In the genomic region with DNA sequence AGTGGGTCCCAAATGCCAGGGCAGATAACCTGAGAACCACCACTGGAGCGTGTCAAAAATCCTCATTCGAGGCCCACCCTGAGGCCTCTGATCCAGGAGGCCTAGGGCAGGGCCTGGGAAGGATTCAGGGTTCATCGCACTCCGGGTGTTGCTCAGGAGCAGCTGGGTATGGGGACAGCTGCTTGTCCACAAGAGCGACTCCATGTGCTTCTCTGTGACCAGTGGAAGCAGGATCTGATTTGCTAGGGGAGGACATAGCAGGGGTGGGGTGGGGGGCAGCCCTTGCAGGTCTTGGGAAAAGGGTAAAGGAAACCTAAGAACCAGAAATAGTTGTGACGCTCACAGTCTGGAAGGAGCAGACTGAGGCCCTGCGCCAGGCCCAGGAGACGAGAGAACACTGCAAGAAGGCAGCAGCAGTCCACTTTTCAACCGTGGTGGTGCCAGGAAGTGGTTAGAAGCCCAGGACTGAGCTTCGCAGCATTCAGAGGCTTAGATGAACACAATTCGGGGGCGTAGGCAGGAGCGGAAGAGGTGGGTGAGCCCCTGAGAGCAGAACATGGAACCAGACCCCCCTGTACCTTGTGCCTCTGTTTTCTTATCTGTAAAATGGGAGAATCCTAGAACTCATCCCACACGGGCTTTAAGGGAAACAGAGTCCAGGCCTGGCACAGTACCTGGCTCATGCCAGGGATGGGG, we compare ENCODE assay signal across 11 cellular contexts. TPM values are rescaled to one million over a fixed set of nuclear protein-coding genes. Genes with fewer than 3 reads are reported as not detected.
A peak's percentile ranks its signal among the peaks of the same experiment; 100 is the strongest.
DNase-seq lines count a peak whose midpoint lies in the region; FAIRE-seq and TF ChIP-seq lines count a peak whose summit lies in the region.
"Had no signal": no experiment of that assay in that cellular context is flagged by ENCODE, and none has a peak within 500 bp of the region (broad histone marks: within the 10 kb centered on the region; RNA-seq: fewer than 3 reads in every experiment).

No MANE protein-coding gene starts in this region.

- no peaks in the 10 kb centered on the region for H3K36me3 Mint-ChIP-seq in activated CD4-positive, alpha-beta memory T cell treated with anti-CD3 and anti-CD28 coated beads for 36 hours

- no peaks in the 10 kb centered on the region; a peak in 1 of 8 replicates for H3K36me3 ChIP-seq in H1 (ENCODE audit: control insufficient read depth in 2 of 4, insufficient read depth in 4 of 4, low read length in 3 of 4)

- 86% methylated on average over 14 of the region's 14 CpGs; no CpG with 5 or more reads in 1 of the 2 experiments for WGBS in H1 (ENCODE audit: extremely low coverage in 1 of 2, insufficient coverage in 1 of 2, insufficient read length in 1 of 2, insufficient replicate concordance in 2 of 2, low coverage in 1 of 2, low lambda C conversion rate in 2 of 2, missing lambda C conversion rate in 1 of 2), 2 experiments

- no peak overlapping the region for H3K56ac ChIP-seq in H1 (replicated peaks; ENCODE audit: insufficient read length, low read depth, low read length)

- no peak overlapping the region for H3K14ac ChIP-seq in H1 (ENCODE audit: insufficient read length)

- H2AFZ ChIP-seq in H1 (ENCODE audit: low read length) = no peak overlapping the region

- peaks cover 0 to 5% of the 10 kb centered on the region in 2 experiments; a peak in 2 of 4 replicates for H3K9me3 ChIP-seq in H1 (ENCODE audit: insufficient read depth in 2 of 2, low read depth in 1 of 2, low read length in 1 of 2)

- H3K27me3 Mint-ChIP-seq in activated CD4-positive, alpha-beta memory T cell treated with anti-CD3 and anti-CD28 coated beads for 36 hours = no peaks in the 10 kb centered on the region

- H4K20me1 ChIP-seq in H1 (replicated peaks in 1 of 2; ENCODE audit: control insufficient read depth in 1 of 2, insufficient read depth in 2 of 2, low read length in 2 of 2) = peaks cover 22 to 24% of the 10 kb centered on the region in 2 experiments

- no peak overlapping the region for H3K4me2 ChIP-seq in H1 (ENCODE audit: insufficient read depth in 1 of 2, low read depth in 2 of 2, low read length in 2 of 2)

- CTCF ChIA-PET in activated CD4-positive, alpha-beta memory T cell treated with anti-CD3 and anti-CD28 coated beads for 36 hours (lab: Charles Lee) = interaction anchor here (1.2 to 1.6 kb wide), 3 partner anchors 31 to 240 kb away, joined by 3 to 4 read pairs (median 4); no protein-coding TSS in a partner anchor
- CTCF ChIA-PET in H1 (lab: Charles Lee; ENCODE audit: partially characterized antibody) = interaction anchor here (0.6 to 1.7 kb wide), 3 partner anchors 12 to 1098 kb away, joined by 3 to 8 read pairs (median 3); no protein-coding TSS in a partner anchor

- H3K27ac Mint-ChIP-seq in activated CD4-positive, alpha-beta memory T cell treated with anti-CD3 and anti-CD28 coated beads for 36 hours = no peak overlapping the region

- H2BK5ac ChIP-seq in H1 (ENCODE audit: low read depth, low read length) = 0 out of 2 replicates have a peak overlapping the region, but pooled peaks have one; percentile 57

- peaks cover 0 to 14% (median 10%) of the 10 kb centered on the region in 4 experiments; a peak in 6 of 7 replicates for H3K4me1 ChIP-seq in H1 (replicated peaks in 1 of 4; ENCODE audit: control insufficient read depth in 3 of 4, insufficient read depth in 4 of 4, low read length in 3 of 4)

- H3K4ac ChIP-seq in H1 (replicated peaks; ENCODE audit: insufficient read length, low read depth, low read length) = no peak overlapping the region

- no peak overlapping the region for H2AK5ac ChIP-seq in H1 (ENCODE audit: low read depth, low read length)

- no peaks in the 10 kb centered on the region for H3K23me2 ChIP-seq in H1 (ENCODE audit: low read depth, low read length)

- no peak overlapping the region for H3K4me3 ChIP-seq in H1 (ENCODE audit: extremely low read depth in 1 of 4, insufficient read depth in 2 of 4, low read depth in 3 of 4, low read length in 4 of 4)

- peaks cover 3% of the 10 kb centered on the region for H3K9me3 Mint-ChIP-seq in activated CD4-positive, alpha-beta memory T cell treated with anti-CD3 and anti-CD28 coated beads for 36 hours

- H3K79me2 ChIP-seq in H1 (ENCODE audit: control insufficient read depth in 1 of 2, insufficient read depth in 2 of 2, low read length in 2 of 2) = peaks cover 0 to 93% of the 10 kb centered on the region in 2 experiments; a peak in 3 of 4 replicates

- no peak for FAIRE-seq in H1 (lab: Jason Lieb, UNC)
- FAIRE-seq: TTC549 had no signal

- no peak for TF ChIP-seq CTCF in H1 (IDR thresholded peaks at IDR 0.05; ENCODE audit: control extremely low read depth in 1 of 3, insufficient read depth in 1 of 3, low read depth in 1 of 3, low read length in 3 of 3)
- TF ChIP-seq CTCF in GM13976 (IDR thresholded peaks at IDR 0.05; ENCODE audit: borderline replicate concordance, control extremely low read depth, extremely low read depth, insufficient read depth, missing control alignments) = no peak

- no peak overlapping the region for H2BK120ac ChIP-seq in H1 (replicated peaks; ENCODE audit: low read depth, low read length)

- intact Hi-C loops in activated CD4-positive, alpha-beta memory T cell treated with anti-CD3 and anti-CD28 coated beads for 36 hours (cut with micrococcal nuclease) = no loop called here

- no peaks in the 10 kb centered on the region for H3K27me3 ChIP-seq in H1 (replicated peaks in 1 of 4; ENCODE audit: control insufficient read depth in 3 of 4, extremely low read depth in 1 of 4, insufficient read depth in 3 of 4, low read length in 3 of 4)

- TF ChIP-seq EP300 in H1 (IDR thresholded peaks at IDR 0.05; ENCODE audit: borderline replicate concordance in 1 of 2, low read depth in 2 of 2, low read length in 2 of 2) = no peak

- no peak overlapping the region for H3K9ac ChIP-seq in H1 (replicated peaks in 1 of 4; ENCODE audit: extremely low read depth in 1 of 4, low read depth in 3 of 4, low read length in 3 of 4)

- H3K18ac ChIP-seq in H1 (ENCODE audit: extremely low read depth, low read length) = no peak overlapping the region

- peak; percentile 64 for DNase-seq in NK-92 treated with Interleukin-12 subunit alpha and Interleukin-12 subunit beta, amount 100 ng/mL, for 24 hours (lab: John Stamatoyannopoulos, UW)
- DNase-seq in NK-92 (lab: John Stamatoyannopoulos, UW; ENCODE audit: unreplicated experiment) (no peak), H1 (ENCODE audit: low read depth in 1 of 2, low spot score in 2 of 2) (no peak), NCI-H128 (lab: John Stamatoyannopoulos, UW; ENCODE audit: unreplicated experiment) (no peak), NCI-H2171 (lab: John Stamatoyannopoulos, UW) (no peak), GM13976 (ENCODE audit: low spot score) (no peak)
- DNase-seq in activated CD4-positive, alpha-beta memory T cell treated with anti-CD3 and anti-CD28 coated beads for 36 hours = peak; percentile 45
- DNase-seq in stimulated activated CD8-positive, alpha-beta memory T cell treated with anti-CD3 and anti-CD28 coated beads, Interleukin-4, amount 100 ng/mL, for 48 hours = peak; percentile 74
- DNase-seq: 8988T, NCI-H446 treated with DMSO at 0.1 percent for 48 hours had no signal

- no peak for TF ChIP-seq RAD21 in H1 (IDR thresholded peaks at IDR 0.05 in 1 of 2, conservative IDR thresholded peaks at IDR 0.05 in 1 of 2; ENCODE audit: low read depth in 2 of 2, low read length in 2 of 2)

- no peak overlapping the region for H2BK20ac ChIP-seq in H1 (ENCODE audit: low read length)

- no peak overlapping the region for H2BK12ac ChIP-seq in H1 (ENCODE audit: low read depth, low read length)

- POLR2A ChIA-PET in activated CD4-positive, alpha-beta memory T cell treated with anti-CD3 and anti-CD28 coated beads for 36 hours (lab: Charles Lee) = no interaction called here
- POLR2A ChIA-PET in H1 (lab: Charles Lee; ENCODE audit: partially characterized antibody) = interaction anchor here (0.6 kb wide), 1 partner anchor 337 kb away, joined by 3 read pairs; no protein-coding TSS in a partner anchor

- in situ Hi-C loops in GM13976 (cut with MboI; ENCODE audit: low sequenced_read_pairs, unreplicated experiment) = no loop called here

- no peak overlapping the region for H4K91ac ChIP-seq in H1 (replicated peaks; ENCODE audit: insufficient read length, low read length)

- H4K8ac ChIP-seq in H1 (ENCODE audit: extremely low read depth, insufficient read depth, low read length) = no peak overlapping the region

- peaks cover 24% of the 10 kb centered on the region for H3K4me1 Mint-ChIP-seq in activated CD4-positive, alpha-beta memory T cell treated with anti-CD3 and anti-CD28 coated beads for 36 hours (ENCODE audit: low read depth)

- TF ChIP-seq POLR2A in H1 (IDR thresholded peaks at IDR 0.05; ENCODE audit: control extremely low read depth in 1 of 2, low read depth in 2 of 2, low read length in 2 of 2) = no peak

- no peak overlapping the region for H3K23ac ChIP-seq in H1 (ENCODE audit: insufficient read length)

- H3K4me3 Mint-ChIP-seq in activated CD4-positive, alpha-beta memory T cell treated with anti-CD3 and anti-CD28 coated beads for 36 hours = no peak overlapping the region

- H3K79me1 ChIP-seq in H1 (ENCODE audit: low read depth, low read length) = peaks cover 32% of the 10 kb centered on the region

- no peak overlapping the region for H4K5ac ChIP-seq in H1 (ENCODE audit: insufficient read length, low read depth, low read length)

- no peak overlapping the region for H2BK15ac ChIP-seq in H1 (ENCODE audit: low read length)

- no peak overlapping the region for H3K27ac ChIP-seq in H1 (ENCODE audit: low read depth, low read length)

TF ChIP-seq in H1, 55 proteins besides CTCF, POLR2A, EP300 and RAD21 (continues in another document):
- TF ChIP-seq CBX5 (IDR thresholded peaks at IDR 0.05; ENCODE audit: low read depth, low read length) = no peak

RNA-seq across cellular contexts. Expression of gene ITPK1, which starts 33.7 kb away (rescaled TPM):
- 10 to 100 TPM; 28.1 to 35.2 TPM for total RNA-seq in activated CD4-positive, alpha-beta memory T cell treated with anti-CD3 and anti-CD28 coated beads for 36 hours
- total RNA-seq in H1 (2021; fragmentation: NEBNext Ultra II Directional; extraction: Animal tissue kit (Norgen Biotek cat#: 25700)) = 143 and 148 TPM in 2 replicates
- polyA plus RNA-seq in H1 (2011; rRNA removed) = 108 and 114 TPM in 2 replicates
- polyA plus RNA-seq in H1 (2011; cell fraction: cytosol; rRNA removed) = 87.6 TPM
- polyA plus RNA-seq in H1 (2011; cell fraction: nucleus; rRNA removed) = 123 TPM
- polyA plus RNA-seq in H1 (2012, experiment 1 of 2) = 86.3 to 118 TPM (median 110 TPM) in 4 replicates
- 103 TPM for polyA plus RNA-seq in H1 (2012, experiment 2 of 2)
- 62.3 TPM for polyA plus RNA-seq in H1 (2013, experiment 1 of 2)
- polyA plus RNA-seq in H1 (2013, experiment 2 of 2) = 61.5 TPM
- polyA minus RNA-seq in H1 (2011; rRNA and poly(A)+ RNA removed) = 278 and 326 TPM in 2 replicates
- 85.3 TPM for polyA minus RNA-seq in H1 (2011; cell fraction: cytosol; rRNA and poly(A)+ RNA removed)
- 55.2 TPM for polyA minus RNA-seq in H1 (2011; cell fraction: nucleus; rRNA and poly(A)+ RNA removed)

Comparison
In these comparisons a context has a peak if more than half of its experiments do, and no peak if none do; other contexts are left out.
1. DNase-seq: peak in NK-92 treated with Interleukin-12 subunit alpha and Interleukin-12 subunit beta, amount 100 ng/mL, for 24 hours (single experiment), activated CD4-positive, alpha-beta memory T cell treated with anti-CD3 and anti-CD28 coated beads for 36 hours (single experiment) and stimulated activated CD8-positive, alpha-beta memory T cell treated with anti-CD3 and anti-CD28 coated beads, Interleukin-4, amount 100 ng/mL, for 48 hours (single experiment); none in NK-92 (single experiment), H1 (0 of 2), NCI-H128 (single experiment), NCI-H2171 (single experiment) and GM13976 (single experiment).